ENCODE assay signal across 15 cellular contexts in the genomic region with DNA sequence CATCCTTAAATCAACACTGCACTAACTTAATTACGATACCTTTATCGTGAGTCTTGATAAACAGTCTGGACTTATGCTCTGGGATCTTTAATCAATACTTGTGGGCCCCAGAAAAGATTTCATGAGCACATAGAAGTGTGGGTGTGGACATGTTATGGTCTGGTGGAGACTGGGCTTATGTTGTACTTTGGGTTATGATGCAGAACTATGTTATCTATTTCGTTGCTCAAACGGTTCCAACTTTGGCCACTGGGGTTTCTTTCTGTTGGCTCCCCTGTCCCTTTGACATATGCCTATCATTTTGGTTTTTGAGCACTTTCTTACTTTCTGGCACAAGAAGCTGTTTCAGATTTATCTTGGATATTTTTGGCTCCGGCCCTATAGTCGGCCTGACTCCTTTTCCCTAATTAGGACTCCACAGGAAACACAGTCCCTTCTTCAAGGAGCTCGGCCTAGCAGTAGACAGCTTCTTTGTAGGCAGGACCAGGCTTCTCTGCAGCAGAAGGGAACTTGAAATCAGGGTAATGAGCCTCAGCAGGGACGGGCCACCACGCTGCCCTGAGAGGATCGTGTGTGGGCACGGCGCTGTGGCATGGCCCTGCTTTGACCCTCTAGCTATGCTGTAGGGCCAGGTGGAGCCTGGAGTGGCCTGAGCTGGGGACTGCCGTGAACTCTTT. TPM values are rescaled to one million over a fixed set of nuclear protein-coding genes. Genes with fewer than 3 reads are reported as not detected.
A peak's percentile ranks its signal among the peaks of the same experiment; 100 is the strongest.
DNase-seq lines count a peak whose midpoint lies in the region; ATAC-seq and TF ChIP-seq lines count a peak whose summit lies in the region.
"Had no signal": no experiment of that assay in that cellular context is flagged by ENCODE, and none has a peak within 500 bp of the region (broad histone marks: within the 10 kb centered on the region; RNA-seq: fewer than 3 reads in every experiment).

No MANE protein-coding gene starts in this region.

- peak in 3 of 4 donors; percentile 15 to 41 (median 26) for ATAC-seq in right lobe of liver
- no peak for ATAC-seq in GM18867 (IDR thresholded peaks at IDR 0.05; ENCODE audit: unreplicated experiment)
- ATAC-seq: activated T-cell treated with anti-CD3 and anti-CD28 coated beads, Interleukin-2, amount 50 U/mL, for 4 hours had no signal

- TF ChIP-seq CTCF in right lobe of liver (IDR thresholded peaks at IDR 0.05) (no peak), tibial artery (IDR thresholded peaks at IDR 0.05) (peak; percentile 34 to 45)

- H3K4me3 ChIP-seq in right lobe of liver (no peak overlapping the region), tibial artery (no peak overlapping the region)

- H3K9me3 ChIP-seq in right lobe of liver (no peaks in the 10 kb centered on the region), tibial artery (no peaks in the 10 kb centered on the region)

- WGBS in right lobe of liver (ENCODE audit: insufficient coverage, low coverage, low lambda C conversion rate, missing lambda C conversion rate): 54% methylated on average over 6 of the region's 13 CpGs

- DNase-seq in DMS53 (lab: John Stamatoyannopoulos, UW): peak; percentile 24
- DNase-seq in DMS53 treated with DMSO at 0.1 percent for 48 hours (lab: John Stamatoyannopoulos, UW; ENCODE audit: unreplicated experiment): no peak
- DNase-seq in right lobe of liver: no peak
- DNase-seq in tibial artery: no peak
- DNase-seq in activated CD4-positive, CD25-positive, alpha-beta regulatory T cell (lab: John Stamatoyannopoulos, UW): no peak
- DNase-seq in H4 (ENCODE audit: low spot score): no peak
- DNase-seq: activated T-cell treated with anti-CD3 and anti-CD28 coated beads, Interleukin-2, amount 50 U/mL, for 4 hours; Karpas-422; naive B cell; NCI-H1694 treated with DMSO at 0.1 percent for 48 hours had no signal

- H3K4me1 ChIP-seq in right lobe of liver: no peaks in the 10 kb centered on the region
- peaks cover 0 to 54% (median 34%) of the 10 kb centered on the region in 4 donors for H3K4me1 ChIP-seq in tibial artery

- intact Hi-C loops in right lobe of liver (cut with DNase I) (no loop called here), tibial artery (cut with DNase I; ENCODE audit: low total_unique reads) (no loop called here)

- H3K27me3 ChIP-seq in right lobe of liver: no peaks in the 10 kb centered on the region
- H3K27me3 ChIP-seq in tibial artery: no peaks in the 10 kb centered on the region

- H3K36me3 ChIP-seq in right lobe of liver (no peaks in the 10 kb centered on the region), tibial artery (no peaks in the 10 kb centered on the region)

- peak overlapping the region; percentile 74 for H3K27ac ChIP-seq in cingulate gyrus (ENCODE audit: low read depth, low read length)
- H3K27ac ChIP-seq in right lobe of liver: no peak overlapping the region
- H3K27ac ChIP-seq in tibial artery: peak overlapping the region; percentile 68 to 71
- H3K27ac ChIP-seq: 22Rv1, HL-60 had no signal

- TF ChIP-seq POLR2A in right lobe of liver (IDR thresholded peaks at IDR 0.05): no peak

RNA-seq across cellular contexts. Expression of a gene that starts 54.6 kb away (rescaled TPM):
- total RNA-seq in right lobe of liver: not detected
- 0.29 and 0.55 TPM in 2 replicates for total RNA-seq in H4 (2014; rRNA removed; shearing (Covaris generic))
- total RNA-seq: activated T-cell treated with anti-CD3 and anti-CD28 coated beads, Interleukin-2, amount 50 U/mL, for 4 hours; frontal cortex had no signal

Comparison
In these comparisons a context has a peak if more than half of its experiments do, and no peak if none do; other contexts are left out.
1. H3K27ac ChIP-seq: peak in cingulate gyrus (single experiment) and tibial artery (2 of 2); none in right lobe of liver (0 of 3).
2. CTCF ChIP-seq: peak in tibial artery (2 of 2); none in right lobe of liver (0 of 4).